Comparison of ENCODE assay signal across 1 cellular context in the genomic region with DNA sequence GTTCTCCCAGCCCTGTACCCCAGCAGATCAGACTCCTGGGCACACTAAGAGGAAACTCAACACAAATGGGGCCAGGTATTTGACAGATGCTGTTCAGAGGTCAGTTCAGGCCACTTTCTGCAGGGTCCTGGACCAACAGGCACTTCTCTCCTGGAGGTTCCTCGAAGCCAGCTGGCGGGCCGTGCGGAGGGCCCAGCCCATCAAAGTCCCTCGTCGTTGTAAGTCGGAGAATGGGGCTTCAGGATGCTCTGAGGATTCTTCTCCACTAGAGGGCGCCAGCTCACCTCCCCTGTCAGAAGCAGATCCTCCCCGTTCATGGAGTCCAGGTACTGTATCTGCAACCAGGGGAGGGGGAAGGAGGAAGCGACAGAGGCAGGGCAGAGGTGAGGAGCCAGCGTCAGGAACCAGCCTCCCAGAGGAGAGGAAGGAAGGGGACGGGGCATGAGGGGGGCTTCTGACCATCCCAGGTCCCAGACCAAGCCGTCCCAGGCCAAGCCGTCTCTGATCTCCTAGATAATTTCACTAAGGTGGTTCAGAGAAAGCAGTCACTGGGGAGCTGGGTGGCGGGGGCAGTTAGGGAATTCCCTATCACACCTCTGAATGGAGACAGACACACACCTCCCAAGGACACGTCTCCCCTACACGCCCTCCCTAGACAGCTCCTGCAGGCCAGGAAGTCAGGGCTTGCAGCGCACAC.
A peak's percentile ranks its signal among the peaks of the same experiment; 100 is the strongest.
TF ChIP-seq lines count a peak whose summit lies in the region.

No MANE protein-coding gene starts in this region.

TF ChIP-seq in HepG2, 621 proteins besides CTCF, POLR2A, EP300 and RAD21 (continued from another document and continues in another):
- TF ChIP-seq, protein P1, sequence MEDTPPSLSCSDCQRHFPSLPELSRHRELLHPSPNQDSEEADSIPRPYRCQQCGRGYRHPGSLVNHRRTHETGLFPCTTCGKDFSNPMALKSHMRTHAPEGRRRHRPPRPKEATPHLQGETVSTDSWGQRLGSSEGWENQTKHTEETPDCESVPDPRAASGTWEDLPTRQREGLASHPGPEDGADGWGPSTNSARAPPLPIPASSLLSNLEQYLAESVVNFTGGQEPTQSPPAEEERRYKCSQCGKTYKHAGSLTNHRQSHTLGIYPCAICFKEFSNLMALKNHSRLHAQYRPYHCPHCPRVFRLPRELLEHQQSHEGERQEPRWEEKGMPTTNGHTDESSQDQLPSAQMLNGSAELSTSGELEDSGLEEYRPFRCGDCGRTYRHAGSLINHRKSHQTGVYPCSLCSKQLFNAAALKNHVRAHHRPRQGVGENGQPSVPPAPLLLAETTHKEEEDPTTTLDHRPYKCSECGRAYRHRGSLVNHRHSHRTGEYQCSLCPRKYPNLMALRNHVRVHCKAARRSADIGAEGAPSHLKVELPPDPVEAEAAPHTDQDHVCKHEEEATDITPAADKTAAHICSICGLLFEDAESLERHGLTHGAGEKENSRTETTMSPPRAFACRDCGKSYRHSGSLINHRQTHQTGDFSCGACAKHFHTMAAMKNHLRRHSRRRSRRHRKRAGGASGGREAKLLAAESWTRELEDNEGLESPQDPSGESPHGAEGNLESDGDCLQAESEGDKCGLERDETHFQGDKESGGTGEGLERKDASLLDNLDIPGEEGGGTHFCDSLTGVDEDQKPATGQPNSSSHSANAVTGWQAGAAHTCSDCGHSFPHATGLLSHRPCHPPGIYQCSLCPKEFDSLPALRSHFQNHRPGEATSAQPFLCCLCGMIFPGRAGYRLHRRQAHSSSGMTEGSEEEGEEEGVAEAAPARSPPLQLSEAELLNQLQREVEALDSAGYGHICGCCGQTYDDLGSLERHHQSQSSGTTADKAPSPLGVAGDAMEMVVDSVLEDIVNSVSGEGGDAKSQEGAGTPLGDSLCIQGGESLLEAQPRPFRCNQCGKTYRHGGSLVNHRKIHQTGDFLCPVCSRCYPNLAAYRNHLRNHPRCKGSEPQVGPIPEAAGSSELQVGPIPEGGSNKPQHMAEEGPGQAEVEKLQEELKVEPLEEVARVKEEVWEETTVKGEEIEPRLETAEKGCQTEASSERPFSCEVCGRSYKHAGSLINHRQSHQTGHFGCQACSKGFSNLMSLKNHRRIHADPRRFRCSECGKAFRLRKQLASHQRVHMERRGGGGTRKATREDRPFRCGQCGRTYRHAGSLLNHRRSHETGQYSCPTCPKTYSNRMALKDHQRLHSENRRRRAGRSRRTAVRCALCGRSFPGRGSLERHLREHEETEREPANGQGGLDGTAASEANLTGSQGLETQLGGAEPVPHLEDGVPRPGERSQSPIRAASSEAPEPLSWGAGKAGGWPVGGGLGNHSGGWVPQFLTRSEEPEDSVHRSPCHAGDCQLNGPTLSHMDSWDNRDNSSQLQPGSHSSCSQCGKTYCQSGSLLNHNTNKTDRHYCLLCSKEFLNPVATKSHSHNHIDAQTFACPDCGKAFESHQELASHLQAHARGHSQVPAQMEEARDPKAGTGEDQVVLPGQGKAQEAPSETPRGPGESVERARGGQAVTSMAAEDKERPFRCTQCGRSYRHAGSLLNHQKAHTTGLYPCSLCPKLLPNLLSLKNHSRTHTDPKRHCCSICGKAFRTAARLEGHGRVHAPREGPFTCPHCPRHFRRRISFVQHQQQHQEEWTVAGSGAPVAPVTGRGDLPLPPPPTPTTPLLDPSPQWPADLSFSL (CRISPR knock-in tag; IDR thresholded peaks at IDR 0.05) = no peak
- TF ChIP-seq, protein P2, sequence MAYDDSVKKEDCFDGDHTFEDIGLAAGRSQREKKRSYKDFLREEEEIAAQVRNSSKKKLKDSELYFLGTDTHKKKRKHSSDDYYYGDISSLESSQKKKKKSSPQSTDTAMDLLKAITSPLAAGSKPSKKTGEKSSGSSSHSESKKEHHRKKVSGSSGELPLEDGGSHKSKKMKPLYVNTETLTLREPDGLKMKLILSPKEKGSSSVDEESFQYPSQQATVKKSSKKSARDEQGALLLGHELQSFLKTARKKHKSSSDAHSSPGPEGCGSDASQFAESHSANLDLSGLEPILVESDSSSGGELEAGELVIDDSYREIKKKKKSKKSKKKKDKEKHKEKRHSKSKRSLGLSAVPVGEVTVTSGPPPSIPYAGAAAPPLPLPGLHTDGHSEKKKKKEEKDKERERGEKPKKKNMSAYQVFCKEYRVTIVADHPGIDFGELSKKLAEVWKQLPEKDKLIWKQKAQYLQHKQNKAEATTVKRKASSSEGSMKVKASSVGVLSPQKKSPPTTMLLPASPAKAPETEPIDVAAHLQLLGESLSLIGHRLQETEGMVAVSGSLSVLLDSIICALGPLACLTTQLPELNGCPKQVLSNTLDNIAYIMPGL (CRISPR knock-in tag; IDR thresholded peaks at IDR 0.05; ENCODE audit: borderline replicate concordance in 1 of 2, low read depth in 1 of 2) = peak; percentile 36 to 91; a peak in 3 of 4 replicates
- TF ChIP-seq PRPF4 (IDR thresholded peaks at IDR 0.05; ENCODE audit: low read depth, low read length, poor library complexity, severe bottlenecking) = peak; percentile 9
- TF ChIP-seq PTBP1 (IDR thresholded peaks at IDR 0.05; ENCODE audit: low read depth, low read length, poor library complexity, severe bottlenecking) = no peak
- peak; percentile 75 for TF ChIP-seq ZNF350 (CRISPR knock-in tag; IDR thresholded peaks at IDR 0.05; ENCODE audit: borderline replicate concordance, low read depth)
- no peak for TF ChIP-seq FLYWCH1 (CRISPR knock-in tag; IDR thresholded peaks at IDR 0.05)
- TF ChIP-seq, protein P3, sequence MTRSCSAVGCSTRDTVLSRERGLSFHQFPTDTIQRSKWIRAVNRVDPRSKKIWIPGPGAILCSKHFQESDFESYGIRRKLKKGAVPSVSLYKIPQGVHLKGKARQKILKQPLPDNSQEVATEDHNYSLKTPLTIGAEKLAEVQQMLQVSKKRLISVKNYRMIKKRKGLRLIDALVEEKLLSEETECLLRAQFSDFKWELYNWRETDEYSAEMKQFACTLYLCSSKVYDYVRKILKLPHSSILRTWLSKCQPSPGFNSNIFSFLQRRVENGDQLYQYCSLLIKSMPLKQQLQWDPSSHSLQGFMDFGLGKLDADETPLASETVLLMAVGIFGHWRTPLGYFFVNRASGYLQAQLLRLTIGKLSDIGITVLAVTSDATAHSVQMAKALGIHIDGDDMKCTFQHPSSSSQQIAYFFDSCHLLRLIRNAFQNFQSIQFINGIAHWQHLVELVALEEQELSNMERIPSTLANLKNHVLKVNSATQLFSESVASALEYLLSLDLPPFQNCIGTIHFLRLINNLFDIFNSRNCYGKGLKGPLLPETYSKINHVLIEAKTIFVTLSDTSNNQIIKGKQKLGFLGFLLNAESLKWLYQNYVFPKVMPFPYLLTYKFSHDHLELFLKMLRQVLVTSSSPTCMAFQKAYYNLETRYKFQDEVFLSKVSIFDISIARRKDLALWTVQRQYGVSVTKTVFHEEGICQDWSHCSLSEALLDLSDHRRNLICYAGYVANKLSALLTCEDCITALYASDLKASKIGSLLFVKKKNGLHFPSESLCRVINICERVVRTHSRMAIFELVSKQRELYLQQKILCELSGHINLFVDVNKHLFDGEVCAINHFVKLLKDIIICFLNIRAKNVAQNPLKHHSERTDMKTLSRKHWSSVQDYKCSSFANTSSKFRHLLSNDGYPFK (CRISPR knock-in tag; IDR thresholded peaks at IDR 0.05; ENCODE audit: borderline replicate concordance) = 0 out of 2 replicates have a peak, but pooled peaks have one; percentile 32
- peak in 1 of 2 experiments; percentile 75; a peak in 1 of 4 replicates for TF ChIP-seq KLF16 (CRISPR knock-in tag; IDR thresholded peaks at IDR 0.05)
- no peak for TF ChIP-seq HOXD1 (CRISPR knock-in tag; IDR thresholded peaks at IDR 0.05)
- TF ChIP-seq, protein P4, sequence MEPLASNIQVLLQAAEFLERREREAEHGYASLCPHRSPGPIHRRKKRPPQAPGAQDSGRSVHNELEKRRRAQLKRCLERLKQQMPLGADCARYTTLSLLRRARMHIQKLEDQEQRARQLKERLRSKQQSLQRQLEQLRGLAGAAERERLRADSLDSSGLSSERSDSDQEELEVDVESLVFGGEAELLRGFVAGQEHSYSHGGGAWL (CRISPR knock-in tag; IDR thresholded peaks at IDR 0.05) = no peak
- TF ChIP-seq ZNF564 (CRISPR knock-in tag; IDR thresholded peaks at IDR 0.05) = no peak
- TF ChIP-seq ISL2 (CRISPR knock-in tag; IDR thresholded peaks at IDR 0.05) = peak; percentile 59; the same call in 1 of the 2 replicates
- TF ChIP-seq ZNF12 (CRISPR knock-in tag; IDR thresholded peaks at IDR 0.05) = no peak
- TF ChIP-seq HNRNPUL1 (IDR thresholded peaks at IDR 0.05; ENCODE audit: low read depth, low read length) = no peak
- TF ChIP-seq, protein P5, sequence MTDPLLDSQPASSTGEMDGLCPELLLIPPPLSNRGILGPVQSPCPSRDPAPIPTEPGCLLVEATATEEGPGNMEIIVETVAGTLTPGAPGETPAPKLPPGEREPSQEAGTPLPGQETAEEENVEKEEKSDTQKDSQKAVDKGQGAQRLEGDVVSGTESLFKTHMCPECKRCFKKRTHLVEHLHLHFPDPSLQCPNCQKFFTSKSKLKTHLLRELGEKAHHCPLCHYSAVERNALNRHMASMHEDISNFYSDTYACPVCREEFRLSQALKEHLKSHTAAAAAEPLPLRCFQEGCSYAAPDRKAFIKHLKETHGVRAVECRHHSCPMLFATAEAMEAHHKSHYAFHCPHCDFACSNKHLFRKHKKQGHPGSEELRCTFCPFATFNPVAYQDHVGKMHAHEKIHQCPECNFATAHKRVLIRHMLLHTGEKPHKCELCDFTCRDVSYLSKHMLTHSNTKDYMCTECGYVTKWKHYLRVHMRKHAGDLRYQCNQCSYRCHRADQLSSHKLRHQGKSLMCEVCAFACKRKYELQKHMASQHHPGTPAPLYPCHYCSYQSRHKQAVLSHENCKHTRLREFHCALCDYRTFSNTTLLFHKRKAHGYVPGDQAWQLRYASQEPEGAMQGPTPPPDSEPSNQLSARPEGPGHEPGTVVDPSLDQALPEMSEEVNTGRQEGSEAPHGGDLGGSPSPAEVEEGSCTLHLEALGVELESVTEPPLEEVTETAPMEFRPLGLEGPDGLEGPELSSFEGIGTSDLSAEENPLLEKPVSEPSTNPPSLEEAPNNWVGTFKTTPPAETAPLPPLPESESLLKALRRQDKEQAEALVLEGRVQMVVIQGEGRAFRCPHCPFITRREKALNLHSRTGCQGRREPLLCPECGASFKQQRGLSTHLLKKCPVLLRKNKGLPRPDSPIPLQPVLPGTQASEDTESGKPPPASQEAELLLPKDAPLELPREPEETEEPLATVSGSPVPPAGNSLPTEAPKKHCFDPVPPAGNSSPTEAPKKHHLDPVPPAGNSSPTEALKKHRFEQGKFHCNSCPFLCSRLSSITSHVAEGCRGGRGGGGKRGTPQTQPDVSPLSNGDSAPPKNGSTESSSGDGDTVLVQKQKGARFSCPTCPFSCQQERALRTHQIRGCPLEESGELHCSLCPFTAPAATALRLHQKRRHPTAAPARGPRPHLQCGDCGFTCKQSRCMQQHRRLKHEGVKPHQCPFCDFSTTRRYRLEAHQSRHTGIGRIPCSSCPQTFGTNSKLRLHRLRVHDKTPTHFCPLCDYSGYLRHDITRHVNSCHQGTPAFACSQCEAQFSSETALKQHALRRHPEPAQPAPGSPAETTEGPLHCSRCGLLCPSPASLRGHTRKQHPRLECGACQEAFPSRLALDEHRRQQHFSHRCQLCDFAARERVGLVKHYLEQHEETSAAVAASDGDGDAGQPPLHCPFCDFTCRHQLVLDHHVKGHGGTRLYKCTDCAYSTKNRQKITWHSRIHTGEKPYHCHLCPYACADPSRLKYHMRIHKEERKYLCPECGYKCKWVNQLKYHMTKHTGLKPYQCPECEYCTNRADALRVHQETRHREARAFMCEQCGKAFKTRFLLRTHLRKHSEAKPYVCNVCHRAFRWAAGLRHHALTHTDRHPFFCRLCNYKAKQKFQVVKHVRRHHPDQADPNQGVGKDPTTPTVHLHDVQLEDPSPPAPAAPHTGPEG (CRISPR knock-in tag; IDR thresholded peaks at IDR 0.05) = no peak
- no peak for TF ChIP-seq HCFC1 (IDR thresholded peaks at IDR 0.05; ENCODE audit: low read depth, low read length)
- TF ChIP-seq, protein P6, sequence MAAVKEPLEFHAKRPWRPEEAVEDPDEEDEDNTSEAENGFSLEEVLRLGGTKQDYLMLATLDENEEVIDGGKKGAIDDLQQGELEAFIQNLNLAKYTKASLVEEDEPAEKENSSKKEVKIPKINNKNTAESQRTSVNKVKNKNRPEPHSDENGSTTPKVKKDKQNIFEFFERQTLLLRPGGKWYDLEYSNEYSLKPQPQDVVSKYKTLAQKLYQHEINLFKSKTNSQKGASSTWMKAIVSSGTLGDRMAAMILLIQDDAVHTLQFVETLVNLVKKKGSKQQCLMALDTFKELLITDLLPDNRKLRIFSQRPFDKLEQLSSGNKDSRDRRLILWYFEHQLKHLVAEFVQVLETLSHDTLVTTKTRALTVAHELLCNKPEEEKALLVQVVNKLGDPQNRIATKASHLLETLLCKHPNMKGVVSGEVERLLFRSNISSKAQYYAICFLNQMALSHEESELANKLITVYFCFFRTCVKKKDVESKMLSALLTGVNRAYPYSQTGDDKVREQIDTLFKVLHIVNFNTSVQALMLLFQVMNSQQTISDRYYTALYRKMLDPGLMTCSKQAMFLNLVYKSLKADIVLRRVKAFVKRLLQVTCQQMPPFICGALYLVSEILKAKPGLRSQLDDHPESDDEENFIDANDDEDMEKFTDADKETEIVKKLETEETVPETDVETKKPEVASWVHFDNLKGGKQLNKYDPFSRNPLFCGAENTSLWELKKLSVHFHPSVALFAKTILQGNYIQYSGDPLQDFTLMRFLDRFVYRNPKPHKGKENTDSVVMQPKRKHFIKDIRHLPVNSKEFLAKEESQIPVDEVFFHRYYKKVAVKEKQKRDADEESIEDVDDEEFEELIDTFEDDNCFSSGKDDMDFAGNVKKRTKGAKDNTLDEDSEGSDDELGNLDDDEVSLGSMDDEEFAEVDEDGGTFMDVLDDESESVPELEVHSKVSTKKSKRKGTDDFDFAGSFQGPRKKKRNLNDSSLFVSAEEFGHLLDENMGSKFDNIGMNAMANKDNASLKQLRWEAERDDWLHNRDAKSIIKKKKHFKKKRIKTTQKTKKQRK (IDR thresholded peaks at IDR 0.05; ENCODE audit: low read length) = no peak
- no peak for TF ChIP-seq KDM5A (IDR thresholded peaks at IDR 0.05; ENCODE audit: borderline replicate concordance, low read length)
- TF ChIP-seq ZNF317 (CRISPR knock-in tag; IDR thresholded peaks at IDR 0.05) = no peak
- TF ChIP-seq ARNT2 (CRISPR knock-in tag; IDR thresholded peaks at IDR 0.05; ENCODE audit: low read depth) = 0 out of 2 replicates have a peak, but pooled peaks have one; percentile 30
- TF ChIP-seq ZFP36L2 (CRISPR knock-in tag; IDR thresholded peaks at IDR 0.05) = no peak; the same call in 1 of the 2 replicates
- no peak for TF ChIP-seq IKZF1 (IDR thresholded peaks at IDR 0.05)
- TF ChIP-seq ETV6 (CRISPR knock-in tag; conservative IDR thresholded peaks at IDR 0.05) = 0 out of 2 replicates have a peak, but pooled peaks have one; percentile 48
- TF ChIP-seq, protein P7, sequence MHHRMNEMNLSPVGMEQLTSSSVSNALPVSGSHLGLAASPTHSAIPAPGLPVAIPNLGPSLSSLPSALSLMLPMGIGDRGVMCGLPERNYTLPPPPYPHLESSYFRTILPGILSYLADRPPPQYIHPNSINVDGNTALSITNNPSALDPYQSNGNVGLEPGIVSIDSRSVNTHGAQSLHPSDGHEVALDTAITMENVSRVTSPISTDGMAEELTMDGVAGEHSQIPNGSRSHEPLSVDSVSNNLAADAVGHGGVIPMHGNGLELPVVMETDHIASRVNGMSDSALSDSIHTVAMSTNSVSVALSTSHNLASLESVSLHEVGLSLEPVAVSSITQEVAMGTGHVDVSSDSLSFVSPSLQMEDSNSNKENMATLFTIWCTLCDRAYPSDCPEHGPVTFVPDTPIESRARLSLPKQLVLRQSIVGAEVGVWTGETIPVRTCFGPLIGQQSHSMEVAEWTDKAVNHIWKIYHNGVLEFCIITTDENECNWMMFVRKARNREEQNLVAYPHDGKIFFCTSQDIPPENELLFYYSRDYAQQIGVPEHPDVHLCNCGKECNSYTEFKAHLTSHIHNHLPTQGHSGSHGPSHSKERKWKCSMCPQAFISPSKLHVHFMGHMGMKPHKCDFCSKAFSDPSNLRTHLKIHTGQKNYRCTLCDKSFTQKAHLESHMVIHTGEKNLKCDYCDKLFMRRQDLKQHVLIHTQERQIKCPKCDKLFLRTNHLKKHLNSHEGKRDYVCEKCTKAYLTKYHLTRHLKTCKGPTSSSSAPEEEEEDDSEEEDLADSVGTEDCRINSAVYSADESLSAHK (CRISPR knock-in tag; IDR thresholded peaks at IDR 0.05; ENCODE audit: borderline replicate concordance) = no peak
- no peak for TF ChIP-seq TBP (CRISPR knock-in tag; IDR thresholded peaks at IDR 0.05)
